8 cellular contexts compared by ENCODE assay signal in genomic region chr10:132904169-132904813, GRCh38. TPM values are rescaled to one million over a fixed set of nuclear protein-coding genes. Genes with fewer than 3 reads are reported as not detected.
DNase-seq lines count a peak whose midpoint lies in the region; ATAC-seq, FAIRE-seq and TF ChIP-seq lines count a peak whose summit lies in the region.

No MANE protein-coding gene starts in this region.

- no peaks in the 10 kb centered on the region for H3K36me3 ChIP-seq in OCI-LY1 (ENCODE audit: insufficient read depth, low read length)
- no peaks in the 10 kb centered on the region for H3K36me3 ChIP-seq in keratinocyte (ENCODE audit: control insufficient read depth in 2 of 2, extremely low read depth in 1 of 2, insufficient read depth in 2 of 2, low read length in 2 of 2)

- dilution Hi-C loops in keratinocyte (cut with MboI; ENCODE audit: extremely low pct_ligation_motif_present, low sequenced_read_pairs), result no loop called here

- H2AFZ ChIP-seq in OCI-LY1 (ENCODE audit: low read length) (no peak overlapping the region), keratinocyte (ENCODE audit: control insufficient read depth, low read length) (no peak overlapping the region)

- H3K27me3 ChIP-seq in OCI-LY1 (ENCODE audit: insufficient read depth, low read length), result no peaks in the 10 kb centered on the region
- no peaks in the 10 kb centered on the region for H3K27me3 ChIP-seq in keratinocyte (ENCODE audit: control insufficient read depth, extremely low read depth, insufficient read depth, low read length)

- H3K79me2 ChIP-seq in OCI-LY1 (ENCODE audit: insufficient read depth, low read length) (no peaks in the 10 kb centered on the region), keratinocyte (ENCODE audit: control insufficient read depth, insufficient read depth, low read length) (no peaks in the 10 kb centered on the region)

- H3F3A ChIP-seq in OCI-LY1 (ENCODE audit: insufficient read depth, low read length), result no peaks in the 10 kb centered on the region

- TF ChIP-seq CTCF in AG10803 (conservative IDR thresholded peaks at IDR 0.05; ENCODE audit: low read length) (peak; percentile 67), GM12874 (IDR thresholded peaks at IDR 0.05; ENCODE audit: insufficient read depth, low read depth, low read length) (peak; percentile 68), OCI-LY1 (IDR thresholded peaks at IDR 0.05; ENCODE audit: low read length) (peak; percentile 58), keratinocyte (optimal IDR thresholded peaks at IDR 0.05 in 1 of 3, IDR thresholded peaks at IDR 0.05 in 1 of 3, conservative IDR thresholded peaks at IDR 0.05 in 1 of 3; ENCODE audit: extremely low read depth in 1 of 3, insufficient read depth in 2 of 3, low read length in 3 of 3) (peak; percentile 86 to 94 (median 94))

- H3K4me3 ChIP-seq in AG10803 (ENCODE audit: low read length) (no peak overlapping the region), OCI-LY1 (ENCODE audit: low read depth, low read length, poor library complexity, severe bottlenecking) (no peak overlapping the region), keratinocyte (ENCODE audit: control insufficient read depth in 2 of 3, extremely low read depth in 1 of 3, insufficient read depth in 2 of 3, low read depth in 1 of 3, low read length in 3 of 3) (peak overlapping the region in 2 of 3 experiments; percentile 10 to 37)

- H3K27ac ChIP-seq in OCI-LY1 (ENCODE audit: low read depth, low read length, poor library complexity, severe bottlenecking), result no peak overlapping the region
- H3K27ac ChIP-seq in keratinocyte (ENCODE audit: control insufficient read depth, insufficient read depth, low read length), result peak overlapping the region; percentile 98

- no peaks in the 10 kb centered on the region for H3K9me1 ChIP-seq in keratinocyte (ENCODE audit: control insufficient read depth, extremely low read depth, insufficient read depth, low read length)

- no peaks in the 10 kb centered on the region for H3K9me2 ChIP-seq in OCI-LY1 (ENCODE audit: low read depth, low read length)

- H3K9ac ChIP-seq in OCI-LY1 (ENCODE audit: low read length), result no peak overlapping the region
- H3K9ac ChIP-seq in keratinocyte (ENCODE audit: control insufficient read depth, extremely low read depth, insufficient read depth, low read length), result peak overlapping the region; percentile 85

- H3K4me1 ChIP-seq in OCI-LY1 (ENCODE audit: insufficient read depth, low read length, severe bottlenecking) (no peaks in the 10 kb centered on the region), keratinocyte (ENCODE audit: control insufficient read depth, extremely low read depth, insufficient read depth, low read length) (peaks cover 27% of the 10 kb centered on the region)

- H3K4me2 ChIP-seq in OCI-LY1 (ENCODE audit: low read length), result no peak overlapping the region
- H3K4me2 ChIP-seq in keratinocyte (ENCODE audit: control insufficient read depth, extremely low read depth, insufficient read depth, low read depth, low read length), result peak overlapping the region; percentile 57

- H3K9me3 ChIP-seq in OCI-LY1 (ENCODE audit: low read length), result no peaks in the 10 kb centered on the region
- H3K9me3 ChIP-seq in keratinocyte (ENCODE audit: control insufficient read depth, low read depth, low read length), result peaks cover 5% of the 10 kb centered on the region

- ATAC-seq in GM21447 (IDR thresholded peaks at IDR 0.05; ENCODE audit: unreplicated experiment), result no peak

- FAIRE-seq in keratinocyte (lab: Jason Lieb, UNC), result no peak

- H4K20me1 ChIP-seq in OCI-LY1 (ENCODE audit: insufficient read depth, low read length) (no peaks in the 10 kb centered on the region), keratinocyte (ENCODE audit: control insufficient read depth, extremely low read depth, insufficient read depth, low read length) (no peaks in the 10 kb centered on the region)

- DNase-seq in AG10803 (ENCODE audit: low read depth) (no peak), astrocyte of the hippocampus (ENCODE audit: low read depth, low spot score) (peak; percentile 70), keratinocyte (ENCODE audit: low read depth, low spot score) (peak; percentile 19), T1000 (lab: John Stamatoyannopoulos, UW) (no peak)
- DNase-seq in stimulated activated CD8-positive, alpha-beta memory T cell treated with anti-CD3 and anti-CD28 coated beads, Interleukin-2, amount 100 ng/mL, for 48 hours (ENCODE audit: low read depth in 2 of 2), result peak; percentile 28 to 43

RNA-seq across cellular contexts. Expression of gene CFAP46, which starts 38.1 kb away (rescaled TPM):
- polyA plus RNA-seq in keratinocyte, result 0.55 to 1.00 TPM (median 0.94 TPM) in 3 replicates
- 0.24 TPM for polyA plus RNA-seq in keratinocyte (2011; ENCODE audit: low read depth)
- polyA plus RNA-seq in keratinocyte (2011; cell fraction: cytosol; rRNA removed), result 0.78 and 0.83 TPM in 2 replicates
- polyA plus RNA-seq in keratinocyte (2011; cell fraction: nucleus; rRNA removed), result 0.89 and 1.4 TPM in 2 replicates
- 0.16 and 1.0 TPM in 2 replicates for polyA plus RNA-seq in keratinocyte (2012; ENCODE audit: low replicate concordance)
- polyA minus RNA-seq in keratinocyte, result 0.54 TPM in 1 of 3 replicates, not detected in the others
- not detected for polyA minus RNA-seq in keratinocyte (2011; cell fraction: cytosol; rRNA and poly(A)+ RNA removed)
- polyA minus RNA-seq in keratinocyte (2011; cell fraction: nucleus; rRNA and poly(A)+ RNA removed), result 0.63 and 0.70 TPM in 2 replicates

Comparison
In these comparisons a context has a peak if more than half of its experiments do, and no peak if none do; other contexts are left out.
1. DNase-seq: peak in astrocyte of the hippocampus (single experiment), keratinocyte (single experiment) and stimulated activated CD8-positive, alpha-beta memory T cell treated with anti-CD3 and anti-CD28 coated beads, Interleukin-2, amount 100 ng/mL, for 48 hours (2 of 2); none in AG10803 (single experiment) and T1000 (single experiment).
2. H3K4me3 ChIP-seq: peak in keratinocyte (2 of 3); none in AG10803 (single experiment) and OCI-LY1 (single experiment).
3. Peak in every context shown above with its lines, with median percentiles within 50 percentile points of each other: CTCF ChIP-seq.